10 cellular contexts compared by ENCODE assay signal in genomic region chr14:61526405-61527312, GRCh38.
A peak's percentile ranks its signal among the peaks of the same experiment; 100 is the strongest.
DNase-seq lines count a peak whose midpoint lies in the region; ATAC-seq, FAIRE-seq and TF ChIP-seq lines count a peak whose summit lies in the region.
"Had no signal": no experiment of that assay in that cellular context is flagged by ENCODE, and none has a peak within 500 bp of the region (broad histone marks: within the 10 kb centered on the region; RNA-seq: fewer than 3 reads in every experiment).

No MANE protein-coding gene starts in this region.

- H3K4me1 Mint-ChIP-seq in activated T-cell treated with anti-CD3 and anti-CD28 coated beads, Interleukin-2, amount 50 U/mL, for 72 hours (ENCODE audit: low read depth) = peaks cover 94% of the 10 kb centered on the region

- H3K9me3 ChIP-seq in adrenal gland (replicated peaks in 1 of 3) (no peaks in the 10 kb centered on the region), lower lobe of right lung (no peaks in the 10 kb centered on the region)

- H3K27me3 Mint-ChIP-seq in activated T-cell treated with anti-CD3 and anti-CD28 coated beads, Interleukin-2, amount 50 U/mL, for 72 hours (ENCODE audit: low read depth) = no peaks in the 10 kb centered on the region

- no peak for DNase-seq in activated T-cell treated with anti-CD3 and anti-CD28 coated beads, Interleukin-2, amount 50 U/mL, for 72 hours
- no peak for DNase-seq in activated T-cell treated with anti-CD3 and anti-CD28 coated beads, Interleukin-2, amount 50 U/mL, for 1 hour
- DNase-seq in adrenal gland (peak; percentile 78 to 92 (median 89)), lower lobe of right lung (peak; percentile 57), urothelium cell line (ENCODE audit: low spot score) (no peak), ureter (ENCODE audit: low spot score) (no peak)
- DNase-seq: H9; stimulated activated naive CD4-positive, alpha-beta T cell had no signal

- H3K4me3 Mint-ChIP-seq in activated T-cell treated with anti-CD3 and anti-CD28 coated beads, Interleukin-2, amount 50 U/mL, for 72 hours = peak overlapping the region; percentile 64 to 69
- H3K4me3 Mint-ChIP-seq: H9 had no signal

- H3K4me3 ChIP-seq in adrenal gland (no peak overlapping the region), lower lobe of right lung (no peak overlapping the region)

- WGBS in adrenal gland, 4 donors = 25 to 42% (median 40%) methylated on average over 9 of the region's 9 CpGs

- H3K27ac Mint-ChIP-seq in activated T-cell treated with anti-CD3 and anti-CD28 coated beads, Interleukin-2, amount 50 U/mL, for 72 hours = peak overlapping the region; percentile 91

- peak; percentile 89 for FAIRE-seq in urothelium cell line (lab: Jason Lieb, UNC)

- H3K27ac ChIP-seq in adrenal gland = peak overlapping the region; percentile 82 to 95 (median 90)
- H3K27ac ChIP-seq in lower lobe of right lung = peak overlapping the region; percentile 74

- H3K4me1 ChIP-seq in adrenal gland (replicated peaks in 1 of 2) (peaks cover 51 to 59% of the 10 kb centered on the region in 2 donors), lower lobe of right lung (peaks cover 64% of the 10 kb centered on the region)

- ATAC-seq in activated T-cell treated with anti-CD3 and anti-CD28 coated beads, Interleukin-2, amount 50 U/mL, for 72 hours (replicated peaks in 1 of 2) = no peak
- ATAC-seq in lower lobe of right lung = peak; percentile 76 to 77
- ATAC-seq in HG03469 (IDR thresholded peaks at IDR 0.05; ENCODE audit: unreplicated experiment) = no peak
- no peak for ATAC-seq in activated CD4-positive, CD25-positive, alpha-beta regulatory T cell treated with anti-CD3 and anti-CD28 coated beads, Interleukin-2, amount 50 U/mL, for 24 hours

- TF ChIP-seq POLR2A in adrenal gland (IDR thresholded peaks at IDR 0.05) = peak in 1 of 2 donors; percentile 59

- intact Hi-C loops in adrenal gland (cut with DNase I) = no loop called here
- intact Hi-C loops in lower lobe of right lung (cut with DNase I) = loop anchor here (10.0 kb wide), 1 partner anchor 52 kb away; no protein-coding TSS in a partner anchor

- peak in 3 of 6 experiments; percentile 14 to 32 (median 21) for TF ChIP-seq CTCF in adrenal gland (IDR thresholded peaks at IDR 0.05)
- TF ChIP-seq CTCF in lower lobe of right lung (IDR thresholded peaks at IDR 0.05) = no peak

- H3K36me3 ChIP-seq in adrenal gland (replicated peaks in 1 of 2) = no peaks in the 10 kb centered on the region
- peaks cover 12% of the 10 kb centered on the region for H3K36me3 ChIP-seq in lower lobe of right lung

- H3K27me3 ChIP-seq in adrenal gland (no peaks in the 10 kb centered on the region), lower lobe of right lung (ENCODE audit: low read depth) (no peaks in the 10 kb centered on the region)

- H3K36me3 Mint-ChIP-seq in activated T-cell treated with anti-CD3 and anti-CD28 coated beads, Interleukin-2, amount 50 U/mL, for 72 hours (ENCODE audit: insufficient read depth in 2 of 2) = peaks cover 32 to 42% of the 10 kb centered on the region in 2 donors

- peaks cover 5 to 8% of the 10 kb centered on the region in 2 donors for H3K9me3 Mint-ChIP-seq in activated T-cell treated with anti-CD3 and anti-CD28 coated beads, Interleukin-2, amount 50 U/mL, for 72 hours
- H3K9me3 Mint-ChIP-seq: H9 had no signal

Comparison
In these comparisons a context has a peak if more than half of its experiments do, and no peak if none do; other contexts are left out.
1. ATAC-seq: peak in lower lobe of right lung (2 of 2); none in activated T-cell treated with anti-CD3 and anti-CD28 coated beads, Interleukin-2, amount 50 U/mL, for 72 hours (0 of 2), HG03469 (single experiment) and activated CD4-positive, CD25-positive, alpha-beta regulatory T cell treated with anti-CD3 and anti-CD28 coated beads, Interleukin-2, amount 50 U/mL, for 24 hours (0 of 2).
2. DNase-seq: peak in adrenal gland (7 of 7) and lower lobe of right lung (single experiment); none in activated T-cell treated with anti-CD3 and anti-CD28 coated beads, Interleukin-2, amount 50 U/mL, for 72 hours (0 of 2), activated T-cell treated with anti-CD3 and anti-CD28 coated beads, Interleukin-2, amount 50 U/mL, for 1 hour (single experiment), urothelium cell line (single experiment) and ureter (single experiment).